ENCODE assay signal across 12 cellular contexts in the genomic region with DNA sequence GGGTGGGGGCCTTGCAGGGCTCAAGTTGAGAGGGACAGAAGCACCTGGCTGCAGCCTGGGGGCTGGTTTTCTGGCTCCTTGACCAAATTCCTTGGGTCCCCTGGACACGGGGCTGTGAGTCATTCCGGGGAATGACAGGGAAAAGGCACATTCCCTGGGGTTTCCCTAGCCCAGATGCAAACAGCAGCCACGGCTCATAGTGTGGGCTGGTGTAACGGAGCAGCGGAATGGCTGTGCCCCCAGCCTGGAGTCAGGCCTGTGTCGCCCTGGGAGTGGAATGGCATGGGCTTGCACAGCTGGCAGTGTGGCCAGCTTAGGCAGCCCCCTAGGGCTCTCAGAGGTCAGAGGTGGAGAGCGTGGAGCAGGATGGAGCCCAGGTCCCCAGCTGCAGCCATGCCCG.
DNase-seq lines count a peak whose midpoint lies in the region; ATAC-seq and TF ChIP-seq lines count a peak whose summit lies in the region.
"Had no signal": no experiment of that assay in that cellular context is flagged by ENCODE, and none has a peak within 500 bp of the region (broad histone marks: within the 10 kb centered on the region; RNA-seq: fewer than 3 reads in every experiment).

No MANE protein-coding gene starts in this region.

- DNase-seq in EL (peak; percentile 41), RWPE2 (ENCODE audit: low spot score) (peak; percentile 65), glomerular visceral epithelial cell (ENCODE audit: extremely low spot score) (peak; percentile 56), NCI-H226 (no peak), sciatic nerve (ENCODE audit: low spot score) (no peak), HEK293T (ENCODE audit: extremely low spot score) (no peak), NCI-H774 (lab: John Stamatoyannopoulos, UW) (no peak)
- DNase-seq: activated gamma-delta T cell; DND-41; small intestine; stimulated activated naive B cell treated with anti-CD40 and anti-IgM and Interleukin-4, amounts not matched to agents 10 μg/mL and 1 μg/mL and 100 μg/mL, for 72 hours had no signal

- H3K9ac ChIP-seq in parathyroid adenoma: no peak overlapping the region

- H3K4me2 ChIP-seq in parathyroid adenoma (ENCODE audit: low read length): no peak overlapping the region

- H2AFZ ChIP-seq in parathyroid adenoma: no peak overlapping the region

- ATAC-seq in RWPE2 (ENCODE audit: low read depth) (0 out of 3 replicates have a peak, but pooled peaks have one; percentile 15), sciatic nerve (no peak)

- H3K4me1 ChIP-seq in RWPE2 (ENCODE audit: insufficient read depth, poor library complexity, severe bottlenecking) (peaks cover 28% of the 10 kb centered on the region), parathyroid adenoma (peaks cover 35% of the 10 kb centered on the region)

- H3K4me3 ChIP-seq in RWPE2 (ENCODE audit: severe bottlenecking): no peak overlapping the region
- H3K4me3 ChIP-seq in parathyroid adenoma (ENCODE audit: low read depth, low read length): no peak overlapping the region

- no peaks in the 10 kb centered on the region for H3K79me2 ChIP-seq in parathyroid adenoma

- peak overlapping the region; percentile 69 for H3K27ac ChIP-seq in RWPE2 (ENCODE audit: poor library complexity, severe bottlenecking)
- H3K27ac ChIP-seq in parathyroid adenoma: peak overlapping the region; percentile 95

- TF ChIP-seq CTCF in RWPE2 (IDR thresholded peaks at IDR 0.05; ENCODE audit: poor library complexity, severe bottlenecking) (no peak), parathyroid adenoma (IDR thresholded peaks at IDR 0.05) (no peak)

- H3K9me3 ChIP-seq in RWPE2 (ENCODE audit: severe bottlenecking) (no peaks in the 10 kb centered on the region), parathyroid adenoma (ENCODE audit: control insufficient read depth, low read length) (no peaks in the 10 kb centered on the region)

- H3K36me3 ChIP-seq in RWPE2 (ENCODE audit: low read depth): no peaks in the 10 kb centered on the region
- H3K36me3 ChIP-seq in parathyroid adenoma (ENCODE audit: control insufficient read depth, insufficient read depth, low read length): no peaks in the 10 kb centered on the region

- POLR2A ChIA-PET in HEK293T (lab: Yijun Ruan, JAX): no interaction called here

- CTCF ChIA-PET in HEK293T (lab: Yijun Ruan, JAX): no interaction called here

- H3K27me3 ChIP-seq in RWPE2 (ENCODE audit: insufficient read depth, poor library complexity, severe bottlenecking) (no peaks in the 10 kb centered on the region), parathyroid adenoma (ENCODE audit: control insufficient read depth, insufficient read depth, low read length) (no peaks in the 10 kb centered on the region)

- intact Hi-C loops in sciatic nerve (cut with DNase I): no loop called here

TF ChIP-seq in HEK293T, 16 proteins besides CTCF, POLR2A, EP300 and RAD21:
- TF ChIP-seq FOXK2 (IDR thresholded peaks at IDR 0.05) (no peak), PKNOX1 (IDR thresholded peaks at IDR 0.05) (no peak), L3MBTL2 (conservative IDR thresholded peaks at IDR 0.05) (no peak), ARNT (IDR thresholded peaks at IDR 0.05) (no peak), NFRKB (IDR thresholded peaks at IDR 0.05) (no peak), ZNF384 (IDR thresholded peaks at IDR 0.05) (no peak), FOXA1 (IDR thresholded peaks at IDR 0.05) (no peak), SP1 (IDR thresholded peaks at IDR 0.05) (no peak), LEF1 (IDR thresholded peaks at IDR 0.05; ENCODE audit: borderline replicate concordance) (no peak), ELF4 (IDR thresholded peaks at IDR 0.05) (no peak), BHLHE40 (IDR thresholded peaks at IDR 0.05; ENCODE audit: borderline replicate concordance) (no peak), HDGF (IDR thresholded peaks at IDR 0.05; ENCODE audit: borderline replicate concordance) (no peak)

Comparison
In these comparisons a context has a peak if more than half of its experiments do, and no peak if none do; other contexts are left out.
1. DNase-seq: peak in EL (single experiment), RWPE2 (single experiment) and glomerular visceral epithelial cell (single experiment); none in NCI-H226 (single experiment), sciatic nerve (single experiment), HEK293T (single experiment) and NCI-H774 (single experiment).